ENCODE assay signal across 1 cellular context in genomic region chr15:26697913-26698312, GRCh38.
TF ChIP-seq lines count a peak whose summit lies in the region.

No MANE protein-coding gene starts in this region.

TF ChIP-seq in H1, 55 proteins besides CTCF, POLR2A, EP300 and RAD21 (continued from another document):
- no peak for TF ChIP-seq CHD7 (IDR thresholded peaks at IDR 0.05; ENCODE audit: insufficient replicate concordance, low read length)
- TF ChIP-seq TAF7 (optimal IDR thresholded peaks at IDR 0.05; ENCODE audit: borderline replicate concordance, low read depth, low read length) = no peak
- no peak for TF ChIP-seq SP2 (IDR thresholded peaks at IDR 0.05; ENCODE audit: low read length)
- no peak for TF ChIP-seq NANOG (IDR thresholded peaks at IDR 0.05; ENCODE audit: insufficient read depth, low read depth, low read length, poor library complexity, severe bottlenecking)
- TF ChIP-seq, protein P1, sequence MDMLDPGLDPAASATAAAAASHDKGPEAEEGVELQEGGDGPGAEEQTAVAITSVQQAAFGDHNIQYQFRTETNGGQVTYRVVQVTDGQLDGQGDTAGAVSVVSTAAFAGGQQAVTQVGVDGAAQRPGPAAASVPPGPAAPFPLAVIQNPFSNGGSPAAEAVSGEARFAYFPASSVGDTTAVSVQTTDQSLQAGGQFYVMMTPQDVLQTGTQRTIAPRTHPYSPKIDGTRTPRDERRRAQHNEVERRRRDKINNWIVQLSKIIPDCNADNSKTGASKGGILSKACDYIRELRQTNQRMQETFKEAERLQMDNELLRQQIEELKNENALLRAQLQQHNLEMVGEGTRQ (IDR thresholded peaks at IDR 0.05; ENCODE audit: low read length) = no peak
- TF ChIP-seq SIN3A (conservative IDR thresholded peaks at IDR 0.05 in 1 of 2, IDR thresholded peaks at IDR 0.05 in 1 of 2; ENCODE audit: low read depth in 1 of 2, low read length in 2 of 2) = no peak
- no peak for TF ChIP-seq TCF12 (IDR thresholded peaks at IDR 0.05; ENCODE audit: low read depth, low read length)
- TF ChIP-seq YY1 (IDR thresholded peaks at IDR 0.05; ENCODE audit: low read depth, low read length) = no peak
- TF ChIP-seq FOSL1 (IDR thresholded peaks at IDR 0.05; ENCODE audit: insufficient read depth, low read depth, low read length) = no peak
- TF ChIP-seq JUND (IDR thresholded peaks at IDR 0.05; ENCODE audit: low read length) = no peak
- TF ChIP-seq CTBP2 (IDR thresholded peaks at IDR 0.05; ENCODE audit: borderline replicate concordance, insufficient read depth, insufficient read length, low read length) = no peak
TF ChIP-seq in H1: peak in this region for 0.
